In genomic region chr10:69960606-69961167, GRCh38 we compare ENCODE assay signal across 15 cellular contexts.
"Had no signal": no experiment of that assay in that cellular context is flagged by ENCODE, and none has a peak within 500 bp of the region (broad histone marks: within the 10 kb centered on the region; RNA-seq: fewer than 3 reads in every experiment).

No MANE protein-coding gene starts in this region.

- H3K9me3 Mint-ChIP-seq: activated CD4-positive, alpha-beta memory T cell treated with anti-CD3 and anti-CD28 coated beads for 36 hours; naive B cell; stimulated activated naive CD8-positive, alpha-beta T cell treated with anti-CD3 and anti-CD28 coated beads, Interleukin-15, amount 100 ng/mL, for 72 hours had no signal

- H3K27ac Mint-ChIP-seq: activated CD4-positive, alpha-beta memory T cell treated with anti-CD3 and anti-CD28 coated beads for 36 hours; activated naive CD8-positive, alpha-beta T cell; progenitor cell of endocrine pancreas; T-helper 17 cell had no signal

- H3K36me3 ChIP-seq: right lobe of liver, WERI-Rb-1 had no signal

- H3K4me1 Mint-ChIP-seq: stimulated activated naive CD8-positive, alpha-beta T cell treated with anti-CD3 and anti-CD28 coated beads, Interleukin-15, amount 100 ng/mL, for 72 hours had no signal

- H3K4me1 ChIP-seq: body of pancreas, right lobe of liver had no signal

- H3K4me3 Mint-ChIP-seq: activated CD4-positive, alpha-beta memory T cell treated with anti-CD3 and anti-CD28 coated beads for 36 hours; activated naive CD8-positive, alpha-beta T cell; stimulated activated naive CD8-positive, alpha-beta T cell treated with anti-CD3 and anti-CD28 coated beads, Interleukin-15, amount 100 ng/mL, for 72 hours had no signal

- H3K27me3 ChIP-seq: body of pancreas, right lobe of liver had no signal

- H3K36me3 Mint-ChIP-seq: activated CD4-positive, alpha-beta memory T cell treated with anti-CD3 and anti-CD28 coated beads for 36 hours; activated naive CD8-positive, alpha-beta T cell; naive B cell had no signal

- DNase-seq: activated CD4-positive, alpha-beta memory T cell treated with anti-CD3 and anti-CD28 coated beads for 36 hours; activated gamma-delta T cell treated with Interleukin-2 at 50 U/mL for 16 hours; amniotic stem cell; central memory CD4-positive, alpha-beta T cell; effector memory CD4-positive, alpha-beta T cell; mammary epithelial cell; right lobe of liver; stimulated activated naive CD8-positive, alpha-beta T cell treated with anti-CD3 and anti-CD28 coated beads, Interleukin-15, amount 100 ng/mL, for 72 hours; T-helper 17 cell; WERI-Rb-1 had no signal

- H3K4me3 ChIP-seq: body of pancreas, coronary artery, right lobe of liver had no signal

- H3K27ac ChIP-seq: coronary artery, WERI-Rb-1 had no signal

- H3K9me3 ChIP-seq: body of pancreas, right lobe of liver had no signal

- ATAC-seq: stimulated activated naive CD8-positive, alpha-beta T cell treated with anti-CD3 and anti-CD28 coated beads, Interleukin-15, amount 100 ng/mL, for 72 hours; T-helper 17 cell had no signal
